Comparison of ENCODE assay signal across 9 cellular contexts in genomic region chr11:24351179-24351578, GRCh38.
"Had no signal": no experiment of that assay in that cellular context is flagged by ENCODE, and none has a peak within 500 bp of the region (broad histone marks: within the 10 kb centered on the region; RNA-seq: fewer than 3 reads in every experiment).

No MANE protein-coding gene starts in this region.

- ATAC-seq: GM23338, HCT116 had no signal

- H3K9ac ChIP-seq: GM23248 had no signal

- H3K36me3 ChIP-seq: HAP-1 had no signal

- H3K4me2 ChIP-seq: GM23338 had no signal

- H3K4me3 ChIP-seq: GM23248, GM23338, HAP-1 had no signal

- DNase-seq: GM23248, GOT3, H7, H9, HCEC 1CT, HFFc6 had no signal

- H2AFZ ChIP-seq: GM23248, GM23338 had no signal

- H3K27ac ChIP-seq: GM23248 had no signal

- H3K9me3 ChIP-seq: HAP-1 had no signal

- H3K4me1 ChIP-seq: HAP-1 had no signal
